8 cellular contexts compared by ENCODE assay signal in the genomic region with DNA sequence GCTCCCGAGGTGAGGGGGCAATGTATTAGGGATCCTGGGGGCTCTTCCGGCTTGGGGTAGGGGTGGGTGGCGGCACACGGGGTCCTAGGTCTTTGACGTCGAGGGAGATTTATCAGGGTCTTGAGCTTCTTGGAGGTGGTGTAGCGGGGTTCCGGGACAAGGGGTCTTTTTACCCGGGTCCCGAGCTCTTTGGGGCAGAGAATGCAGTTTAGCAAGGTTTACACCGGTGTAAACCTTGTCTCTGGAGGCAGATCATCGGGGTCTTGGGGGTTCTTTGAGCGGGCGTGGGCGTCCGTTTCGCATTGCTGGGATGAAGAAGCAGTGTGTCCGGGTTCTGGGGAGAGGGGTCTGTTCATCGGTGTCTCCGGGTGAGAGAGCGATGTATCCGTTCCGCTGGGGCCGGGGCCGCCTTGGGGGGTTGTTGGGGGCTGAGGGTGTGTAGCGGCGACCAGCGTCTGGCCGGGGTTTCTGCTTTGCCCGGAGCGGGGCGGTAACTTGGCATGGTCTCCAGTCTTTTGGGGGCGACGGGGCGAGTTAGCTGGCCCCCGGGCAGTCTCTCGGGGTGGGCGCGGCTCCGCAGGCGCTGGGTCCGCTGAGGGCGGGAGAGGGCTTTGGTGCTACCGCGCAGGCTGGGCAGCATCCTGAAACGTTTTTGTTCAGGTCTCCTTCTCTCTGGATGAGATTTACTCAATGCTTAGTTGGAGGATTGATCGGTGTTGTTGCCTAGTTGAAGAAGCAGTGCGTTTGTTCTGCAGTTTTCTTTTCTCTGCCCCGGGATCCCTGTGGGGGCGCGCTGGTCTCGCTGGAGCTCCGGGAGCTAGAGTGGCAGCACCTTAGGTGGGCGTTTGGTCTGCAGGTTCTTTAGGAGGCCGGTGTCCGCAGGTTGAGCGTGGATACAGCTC. TPM values are rescaled to one million over a fixed set of nuclear protein-coding genes. Genes with fewer than 3 reads are reported as not detected.
DNase-seq lines count a peak whose midpoint lies in the region; ATAC-seq, FAIRE-seq and TF ChIP-seq lines count a peak whose summit lies in the region.

No MANE protein-coding gene starts in this region.

- H3K4me2 ChIP-seq in PC-3 (ENCODE audit: low read length), result peak overlapping the region; percentile 97

- peak overlapping the region; percentile 95 for H3K27ac ChIP-seq in A673 (ENCODE audit: low read depth, low read length, poor library complexity, severe bottlenecking)
- H3K27ac ChIP-seq in PC-3 (ENCODE audit: low read length), result no peak overlapping the region; the same call in 1 of the 2 replicates
- H3K27ac ChIP-seq in vagina, result peak overlapping the region; percentile 45

- H3K79me2 ChIP-seq in PC-3 (ENCODE audit: low read length), result peaks cover 45% of the 10 kb centered on the region

- H3K4me1 ChIP-seq in A673 (ENCODE audit: insufficient read depth, low read length, poor library complexity, severe bottlenecking), result peaks cover 36% of the 10 kb centered on the region
- H3K4me1 ChIP-seq in PC-3 (ENCODE audit: insufficient read depth, low read length), result peaks cover 24% of the 10 kb centered on the region
- peaks cover 10% of the 10 kb centered on the region for H3K4me1 ChIP-seq in neuron (ENCODE audit: insufficient read depth, low read length)
- H3K4me1 ChIP-seq in vagina, result peaks cover 10% of the 10 kb centered on the region

- peak overlapping the region; percentile 96 for H3K4me3 ChIP-seq in A673 (ENCODE audit: low read depth, low read length, poor library complexity, severe bottlenecking)
- H3K4me3 ChIP-seq in PC-3 (ENCODE audit: low read length), result peak overlapping the region; percentile 93
- H3K4me3 ChIP-seq in neuron (ENCODE audit: low read length), result peak overlapping the region; percentile 62
- H3K4me3 ChIP-seq in vagina, result peak overlapping the region; percentile 81 to 94

- TF ChIP-seq CTCF in A673 (conservative IDR thresholded peaks at IDR 0.05; ENCODE audit: low read depth, low read length) (peak; percentile 57), PC-3 (conservative IDR thresholded peaks at IDR 0.05; ENCODE audit: low read depth, low read length) (peak; percentile 48), vagina (IDR thresholded peaks at IDR 0.05) (no peak)

- H3K27me3 ChIP-seq in A673 (replicated peaks; ENCODE audit: insufficient read depth, low read depth, low read length, poor library complexity) (no peaks in the 10 kb centered on the region), PC-3 (ENCODE audit: low read length) (no peaks in the 10 kb centered on the region), neuron (ENCODE audit: insufficient read depth, low read length) (peaks cover 8% of the 10 kb centered on the region), vagina (no peaks in the 10 kb centered on the region)

- H3K36me3 ChIP-seq in A673 (ENCODE audit: insufficient read depth, low read length, poor library complexity, severe bottlenecking) (no peaks in the 10 kb centered on the region), PC-3 (ENCODE audit: low read depth, low read length) (no peaks in the 10 kb centered on the region), neuron (ENCODE audit: insufficient read depth, low read length) (no peaks in the 10 kb centered on the region), vagina (no peaks in the 10 kb centered on the region)

- POLR2A ChIA-PET in A673 (lab: Charles Lee; ENCODE audit: low non-redundant PET), result interaction anchor here (0.5 to 0.6 kb wide), 2 partner anchors 14 kb away, joined by 3 read pairs; no protein-coding TSS in a partner anchor
- POLR2A ChIA-PET in PC-3 (lab: Charles Lee; ENCODE audit: unreplicated experiment), result interaction anchor here (0.5 kb wide), 1 partner anchor 50 kb away, joined by 3 read pairs; no protein-coding TSS in a partner anchor

- BruUV-seq in A673 (replicated peaks; lab: Mats Ljungman, UMichigan) (no TSS peak), PC-3 (replicated peaks; lab: Mats Ljungman, UMichigan) (no TSS peak)

- H2AFZ ChIP-seq in PC-3 (ENCODE audit: low read length) (peak overlapping the region; percentile 79), neuron (ENCODE audit: low read depth, low read length) (peak overlapping the region; percentile 90)

- intact Hi-C loops in A673 (cut with micrococcal nuclease; ENCODE audit: unreplicated experiment) (loop anchor here (5.0 to 10.0 kb wide), 3 partner anchors 79 to 231 kb away; no protein-coding TSS in a partner anchor), PC-3 (cut with micrococcal nuclease) (loop anchor here (2.0 kb wide), 2 partner anchors 64 to 100 kb away; no protein-coding TSS in a partner anchor), vagina (cut with DNase I) (loop anchor here (5.0 kb wide), 1 partner anchor 79 kb away; no protein-coding TSS in a partner anchor)

- no peaks in the 10 kb centered on the region for H3K9me3 ChIP-seq in A673 (ENCODE audit: low read depth, low read length, poor library complexity, severe bottlenecking)
- no peaks in the 10 kb centered on the region for H3K9me3 ChIP-seq in PC-3 (ENCODE audit: low read length)
- no peaks in the 10 kb centered on the region for H3K9me3 ChIP-seq in neuron (ENCODE audit: low read length)
- no peaks in the 10 kb centered on the region for H3K9me3 ChIP-seq in vagina

- no peaks in the 10 kb centered on the region for H4K20me1 ChIP-seq in PC-3 (ENCODE audit: low read length)

- CTCF ChIA-PET in A673 (lab: Charles Lee), result interaction anchor here (0.6 kb wide), 2 partner anchors 64 to 242 kb away, joined by 3 to 4 read pairs; no protein-coding TSS in a partner anchor
- CTCF ChIA-PET in PC-3 (lab: Charles Lee), result interaction anchor here (0.5 to 1.2 kb wide), 2 partner anchors 82 to 127 kb away, joined by 3 to 8 read pairs; no protein-coding TSS in a partner anchor

- peak; percentile 3 for ATAC-seq in PC-3
- no peak for ATAC-seq in GM18498 (IDR thresholded peaks at IDR 0.05; ENCODE audit: unreplicated experiment)

- peak overlapping the region; percentile 93 for H3K9ac ChIP-seq in PC-3 (ENCODE audit: low read length)

- no peak for TF ChIP-seq POLR2A in GM12891 (IDR thresholded peaks at IDR 0.05; ENCODE audit: low read depth, low read length)
- TF ChIP-seq POLR2A in vagina (IDR thresholded peaks at IDR 0.05), result no peak

- no peaks in the 10 kb centered on the region for H3F3A ChIP-seq in PC-3 (ENCODE audit: low read length, unreplicated experiment)

- no peak for FAIRE-seq in GM12891 (lab: Jason Lieb, UNC)

- H3K9me2 ChIP-seq in PC-3 (replicated peaks; ENCODE audit: low read length), result no peaks in the 10 kb centered on the region

- DNase-seq in A673 (ENCODE audit: low spot score), result peak; percentile 65
- peak; percentile 21 for DNase-seq in GM12891 (ENCODE audit: insufficient read length, low spot score)
- peak; percentile 13 for DNase-seq in PC-3
- peak; percentile 25 for DNase-seq in activated naive CD4-positive, alpha-beta T cell treated with anti-CD3 and anti-CD28 coated beads, Interleukin-2, amount 50 U/mL, for 16 hours
- DNase-seq in globus pallidus (ENCODE audit: low spot score), result peak; percentile 75
- no peak for DNase-seq in vagina (ENCODE audit: extremely low spot score in 2 of 2)

TF ChIP-seq in GM12891, 5 proteins besides CTCF, POLR2A, EP300 and RAD21:
- TF ChIP-seq POLR2AphosphoS5 (IDR thresholded peaks at IDR 0.05; ENCODE audit: low read depth, low read length) (no peak), SPI1 (IDR thresholded peaks at IDR 0.05; ENCODE audit: low read depth, low read length) (no peak), TAF1 (IDR thresholded peaks at IDR 0.05; ENCODE audit: low read depth, low read length) (no peak), POU2F2 (IDR thresholded peaks at IDR 0.05; ENCODE audit: low read depth, low read length) (no peak), PAX5 (IDR thresholded peaks at IDR 0.05; ENCODE audit: insufficient read depth, low read length, severe bottlenecking) (no peak)
TF ChIP-seq in GM12891: peak in this region for 0.

RNA-seq across cellular contexts. Expression of gene GLCE, which starts 0.8 kb away (rescaled TPM):
- total RNA-seq in A673 (2021) (41.9 and 44.6 TPM in 2 replicates), PC-3 (2014; rRNA removed) (11.1 and 15.4 TPM in 2 replicates), vagina (16.5 TPM)
- polyA plus RNA-seq in GM12891 (2012; ENCODE audit: low read depth, missing spikeins), result 0.41 TPM

Comparison
In these comparisons a context has a peak if more than half of its experiments do, and no peak if none do; other contexts are left out.
1. DNase-seq: peak in A673 (single experiment), GM12891 (single experiment), PC-3 (single experiment), activated naive CD4-positive, alpha-beta T cell treated with anti-CD3 and anti-CD28 coated beads, Interleukin-2, amount 50 U/mL, for 16 hours (single experiment) and globus pallidus (single experiment); none in vagina (0 of 2).
2. CTCF ChIP-seq: peak in A673 (single experiment) and PC-3 (single experiment); none in vagina (0 of 3).
3. Peak in every context shown above with its lines, with median percentiles within 50 percentile points of each other: H3K4me3 ChIP-seq.